Comparison of ENCODE assay signal across 19 cellular contexts in genomic region chr2:203744091-203744490, GRCh38. TPM values are rescaled to one million over a fixed set of nuclear protein-coding genes. Genes with fewer than 3 reads are reported as not detected.
DNase-seq lines count a peak whose midpoint lies in the region; ATAC-seq and TF ChIP-seq lines count a peak whose summit lies in the region.
"Had no signal": no experiment of that assay in that cellular context is flagged by ENCODE, and none has a peak within 500 bp of the region (broad histone marks: within the 10 kb centered on the region; RNA-seq: fewer than 3 reads in every experiment).

No MANE protein-coding gene starts in this region.

- POLR2A ChIA-PET in activated CD4-positive, alpha-beta T cell treated with anti-CD3 and anti-CD28 coated beads, Interleukin-2, amount 10 ng/mL, durations not matched to agents 7 days and 5 days (lab: Charles Lee) = no interaction called here

- peaks cover 83% of the 10 kb centered on the region for H3K4me1 Mint-ChIP-seq in activated CD4-positive, alpha-beta T cell treated with anti-CD3 and anti-CD28 coated beads, Interleukin-2, amount 10 ng/mL, durations not matched to agents 7 days and 5 days
- H3K4me1 Mint-ChIP-seq: memory B cell had no signal

- ATAC-seq in activated naive CD4-positive, alpha-beta T cell treated with anti-CD3 and anti-CD28 coated beads, Interleukin-2, amount 50 U/mL, for 72 hours = no peak
- peak in 1 of 4 donors; percentile 28 for ATAC-seq in psoas muscle

- H3K27ac Mint-ChIP-seq in activated CD4-positive, alpha-beta T cell treated with anti-CD3 and anti-CD28 coated beads, Interleukin-2, amount 10 ng/mL, durations not matched to agents 7 days and 5 days = peak overlapping the region; percentile 66
- peak overlapping the region; percentile 82 to 83 for H3K27ac Mint-ChIP-seq in activated naive CD4-positive, alpha-beta T cell treated with anti-CD3 and anti-CD28 coated beads, Interleukin-2, amount 50 U/mL, for 72 hours
- H3K27ac Mint-ChIP-seq: memory B cell had no signal

- H3K9me3 Mint-ChIP-seq in activated CD4-positive, alpha-beta T cell treated with anti-CD3 and anti-CD28 coated beads, Interleukin-2, amount 10 ng/mL, durations not matched to agents 7 days and 5 days = peaks cover 18% of the 10 kb centered on the region
- H3K9me3 Mint-ChIP-seq in activated naive CD4-positive, alpha-beta T cell treated with anti-CD3 and anti-CD28 coated beads, Interleukin-2, amount 50 U/mL, for 72 hours = peaks cover 14 to 15% of the 10 kb centered on the region in 2 donors

- no peaks in the 10 kb centered on the region for H3K27me3 ChIP-seq in psoas muscle (ENCODE audit: insufficient read depth in 3 of 3, low read length in 2 of 3)
- H3K27me3 ChIP-seq: MG63 had no signal

- no peaks in the 10 kb centered on the region for H3K27me3 Mint-ChIP-seq in activated CD4-positive, alpha-beta T cell treated with anti-CD3 and anti-CD28 coated beads, Interleukin-2, amount 10 ng/mL, durations not matched to agents 7 days and 5 days

- no peak overlapping the region for H3K4me3 Mint-ChIP-seq in activated CD4-positive, alpha-beta T cell treated with anti-CD3 and anti-CD28 coated beads, Interleukin-2, amount 10 ng/mL, durations not matched to agents 7 days and 5 days
- H3K4me3 Mint-ChIP-seq: memory B cell, nephron had no signal

- 57 to 85% (median 60%) methylated on average over 4 of the region's 4 CpGs for WGBS in psoas muscle, 3 donors

- H3K4me3 ChIP-seq in psoas muscle = no peak overlapping the region
- H3K4me3 ChIP-seq: MG63 had no signal

- H3K27ac ChIP-seq in psoas muscle = peak overlapping the region; percentile 74

- intact Hi-C loops in psoas muscle (cut with DNase I) = no loop called here

- DNase-seq in activated CD4-positive, alpha-beta T cell treated with anti-CD3 and anti-CD28 coated beads, Interleukin-2, amount 10 ng/mL, durations not matched to agents 7 days and 5 days = no peak
- no peak for DNase-seq in activated CD4-positive, alpha-beta T cell treated with anti-CD3 and anti-CD28 coated beads for 4 hours
- peak; percentile 43 for DNase-seq in EL
- no peak for DNase-seq in activated naive CD4-positive, alpha-beta T cell treated with anti-CD3 and anti-CD28 coated beads, Interleukin-2, amount 50 U/mL, for 72 hours (ENCODE audit: low spot score in 2 of 2)
- no peak for DNase-seq in psoas muscle
- DNase-seq in cerebellar cortex (ENCODE audit: low spot score) = no peak
- DNase-seq in DMS 273 treated with DMSO at 0.1 percent for 48 hours (lab: John Stamatoyannopoulos, UW) = no peak
- DNase-seq in HK-2 (ENCODE audit: unreplicated experiment) = no peak
- DNase-seq: ACHN; activated CD4-positive, CD25-positive, alpha-beta regulatory T cell; amygdala; NCI-H1694 treated with DMSO at 0.1 percent for 48 hours; NCI-H345; stimulated activated CD4-positive, alpha-beta T cell treated with anti-CD3 and anti-CD28 coated beads, Interleukin-15, amount 100 ng/mL, for 24 hours; stimulated activated naive CD4-positive, alpha-beta T cell had no signal

- H3K36me3 ChIP-seq in psoas muscle (ENCODE audit: insufficient read depth in 1 of 2, low read depth in 1 of 2) = no peaks in the 10 kb centered on the region
- H3K36me3 ChIP-seq: MG63 had no signal

- CTCF ChIA-PET in activated CD4-positive, alpha-beta T cell treated with anti-CD3 and anti-CD28 coated beads, Interleukin-2, amount 10 ng/mL, durations not matched to agents 7 days and 5 days (lab: Charles Lee) = interaction anchor here (0.7 to 1.4 kb wide), 6 partner anchors 14 to 71 kb away, joined by 3 to 5 read pairs (median 4); no protein-coding TSS in a partner anchor

- no peaks in the 10 kb centered on the region for H3K9me3 ChIP-seq in psoas muscle

- H3K4me1 ChIP-seq in psoas muscle = peaks cover 13% of the 10 kb centered on the region

- H3K36me3 Mint-ChIP-seq in activated CD4-positive, alpha-beta T cell treated with anti-CD3 and anti-CD28 coated beads, Interleukin-2, amount 10 ng/mL, durations not matched to agents 7 days and 5 days (ENCODE audit: low read depth) = peaks cover 78% of the 10 kb centered on the region
- peaks cover 30 to 62% of the 10 kb centered on the region in 2 donors for H3K36me3 Mint-ChIP-seq in activated naive CD4-positive, alpha-beta T cell treated with anti-CD3 and anti-CD28 coated beads, Interleukin-2, amount 50 U/mL, for 72 hours
- H3K36me3 Mint-ChIP-seq: memory B cell had no signal

- TF ChIP-seq CTCF in psoas muscle (IDR thresholded peaks at IDR 0.05) = no peak

RNA-seq across cellular contexts. Expression of gene CD28, which starts 37.7 kb away (rescaled TPM):
- 100 to 1,000 TPM; 151 to 163 TPM for total RNA-seq in activated CD4-positive, alpha-beta T cell treated with anti-CD3 and anti-CD28 coated beads, Interleukin-2, amount 10 ng/mL, durations not matched to agents 7 days and 5 days
- 100 to 1,000 TPM; 159 to 191 TPM for total RNA-seq in activated naive CD4-positive, alpha-beta T cell treated with anti-CD3 and anti-CD28 coated beads, Interleukin-2, amount 50 U/mL, for 72 hours
- under 1 TPM; 0.17 to 0.71 (median 0.45) TPM for total RNA-seq in psoas muscle
- polyA plus RNA-seq in psoas muscle = under 1 TPM; 0.01 to 0.09 (median 0.03) TPM
- total RNA-seq: Daoy had no signal

Comparison
In these comparisons a context has a peak if more than half of its experiments do, and no peak if none do; other contexts are left out.
1. RNA of gene CD28, which starts 37.7 kb away (total RNA-seq): 159 to 191 TPM in activated naive CD4-positive, alpha-beta T cell treated with anti-CD3 and anti-CD28 coated beads, Interleukin-2, amount 50 U/mL, for 72 hours and 151 to 163 TPM in activated CD4-positive, alpha-beta T cell treated with anti-CD3 and anti-CD28 coated beads, Interleukin-2, amount 10 ng/mL, durations not matched to agents 7 days and 5 days; 0.17 to 0.71 TPM in psoas muscle; every median in the first group is over 10 times any median in the second.